ENCODE assay signal across 5 cellular contexts in the genomic region with DNA sequence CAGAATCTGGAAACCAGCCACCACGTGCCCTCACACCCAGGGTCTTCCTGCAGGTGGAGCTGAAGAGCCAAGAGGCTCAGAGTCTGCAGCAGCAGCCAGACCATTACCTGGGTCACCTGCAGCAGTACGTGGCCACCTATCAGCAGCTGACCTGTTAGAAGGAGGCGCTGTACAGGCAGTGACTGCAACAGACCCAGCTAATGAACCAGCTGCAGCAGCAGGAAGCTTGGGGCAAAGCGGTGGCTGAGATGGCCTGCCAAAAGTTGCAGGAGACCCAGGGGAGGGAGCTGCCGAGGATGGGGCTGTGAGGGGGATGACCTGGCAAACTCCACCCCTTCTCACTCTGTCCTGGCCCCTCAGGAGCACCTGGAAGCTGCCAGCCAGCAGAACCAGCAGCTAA. TPM values are rescaled to one million over a fixed set of nuclear protein-coding genes. Genes with fewer than 3 reads are reported as not detected.
"Had no signal": no experiment of that assay in that cellular context is flagged by ENCODE, and none has a peak within 500 bp of the region (broad histone marks: within the 10 kb centered on the region; RNA-seq: fewer than 3 reads in every experiment).

No MANE protein-coding gene starts in this region.

RNA-seq across cellular contexts. Expression of gene GOLGA8T, which starts 8.4 kb away (rescaled TPM):
- total RNA-seq: HepG2, HT-29, IMR-90, K562 had no signal
- polyA plus RNA-seq: HepG2, IgD-negative memory B cell, IMR-90, K562 had no signal
